6 cellular contexts compared by ENCODE assay signal in the genomic region with DNA sequence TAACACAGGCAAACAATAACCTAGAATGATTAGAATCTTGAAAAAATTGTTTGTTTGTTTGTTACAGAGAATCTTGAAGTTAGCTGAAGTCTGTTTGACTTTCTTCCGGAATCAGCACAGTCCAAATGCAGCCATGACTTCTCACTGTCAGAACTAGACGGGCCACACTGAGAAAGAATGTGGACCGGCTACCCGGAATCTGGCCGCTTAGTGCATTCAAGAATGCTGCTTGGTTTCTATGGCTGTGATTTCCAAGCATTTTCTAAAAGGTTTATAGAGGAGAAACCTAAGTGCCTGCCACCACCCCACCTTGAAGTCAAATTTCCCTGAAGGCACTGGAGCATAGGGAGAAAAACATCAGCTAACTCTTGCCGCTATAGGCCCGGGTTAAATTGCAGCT.
"Had no signal": no experiment of that assay in that cellular context is flagged by ENCODE, and none has a peak within 500 bp of the region (broad histone marks: within the 10 kb centered on the region; RNA-seq: fewer than 3 reads in every experiment).

No MANE protein-coding gene starts in this region.

- H3K4me3 ChIP-seq: GM23248, HAP-1 had no signal

- H3K36me3 ChIP-seq: HAP-1 had no signal

- H3K27me3 Mint-ChIP-seq: IgD-negative memory B cell had no signal

- H3K4me1 ChIP-seq: HAP-1 had no signal

- H3K9ac ChIP-seq: GM23248 had no signal

- H3K27ac ChIP-seq: GM23248 had no signal

- DNase-seq: GM23248, GOT3, H7, KBM-7 had no signal

- H3K27ac Mint-ChIP-seq: IgD-negative memory B cell had no signal

- H3K36me3 Mint-ChIP-seq: IgD-negative memory B cell had no signal

- H3K4me3 Mint-ChIP-seq: IgD-negative memory B cell had no signal

- H3K4me1 Mint-ChIP-seq: IgD-negative memory B cell had no signal

- H3K9me3 ChIP-seq: HAP-1 had no signal

- H2AFZ ChIP-seq: GM23248 had no signal
